12 cellular contexts compared by ENCODE assay signal in genomic region chr1:228007054-228007800, GRCh38. TPM values are rescaled to one million over a fixed set of nuclear protein-coding genes. Genes with fewer than 3 reads are reported as not detected.
DNase-seq lines count a peak whose midpoint lies in the region; ATAC-seq, FAIRE-seq and TF ChIP-seq lines count a peak whose summit lies in the region.
"Had no signal": no experiment of that assay in that cellular context is flagged by ENCODE, and none has a peak within 500 bp of the region (broad histone marks: within the 10 kb centered on the region; RNA-seq: fewer than 3 reads in every experiment).

No MANE protein-coding gene starts in this region.

- no peaks in the 10 kb centered on the region for H3K79me1 ChIP-seq in neuronal stem cell (ENCODE audit: low read depth, low read length)

- H3K36me3 ChIP-seq in ES-I3 (ENCODE audit: insufficient read depth, low read length), result no peaks in the 10 kb centered on the region
- no peaks in the 10 kb centered on the region for H3K36me3 ChIP-seq in MG63
- no peaks in the 10 kb centered on the region for H3K36me3 ChIP-seq in endothelial cell of umbilical vein (ENCODE audit: control insufficient read depth in 2 of 2, extremely low read depth in 1 of 2, insufficient read depth in 2 of 2, low read length in 2 of 2)
- H3K36me3 ChIP-seq in neuronal stem cell (replicated peaks in 1 of 2; ENCODE audit: control insufficient read depth in 2 of 2, insufficient read depth in 2 of 2, low read length in 2 of 2), result no peaks in the 10 kb centered on the region
- no peaks in the 10 kb centered on the region for H3K36me3 ChIP-seq in SJCRH30
- H3K36me3 ChIP-seq: Peyer's patch had no signal

- no peak overlapping the region for H2BK120ac ChIP-seq in neuronal stem cell (ENCODE audit: low read depth, low read length)

- intact Hi-C loops in endothelial cell of umbilical vein (cut with micrococcal nuclease), result no loop called here

- no peak for FAIRE-seq in endothelial cell of umbilical vein (lab: Jason Lieb, UNC)

- no peak for ATAC-seq in GM19324 (IDR thresholded peaks at IDR 0.05; ENCODE audit: low FRiP score, unreplicated experiment)
- no peak for ATAC-seq in HG02571 (IDR thresholded peaks at IDR 0.05; ENCODE audit: unreplicated experiment)
- ATAC-seq in GM21360 (IDR thresholded peaks at IDR 0.05; ENCODE audit: unreplicated experiment), result no peak

- no peak overlapping the region for H3K27ac ChIP-seq in endothelial cell of umbilical vein (ENCODE audit: insufficient read depth, low read depth, low read length)
- H3K27ac ChIP-seq in neuronal stem cell (replicated peaks; ENCODE audit: low read length), result no peak overlapping the region
- no peak overlapping the region for H3K27ac ChIP-seq in SJCRH30
- H3K27ac ChIP-seq: Peyer's patch had no signal

- POLR2A ChIA-PET in endothelial cell of umbilical vein (lab: Charles Lee), result no interaction called here

- H2AK5ac ChIP-seq in neuronal stem cell (ENCODE audit: low read depth, low read length), result peak overlapping the region; percentile 86

- H3K9me3 ChIP-seq in ES-I3 (ENCODE audit: control insufficient read depth, insufficient read depth, low read length), result no peaks in the 10 kb centered on the region
- H3K9me3 ChIP-seq in MG63, result no peaks in the 10 kb centered on the region
- no peaks in the 10 kb centered on the region for H3K9me3 ChIP-seq in endothelial cell of umbilical vein (replicated peaks; ENCODE audit: control insufficient read depth, insufficient read depth, low read length)
- H3K9me3 ChIP-seq in neuronal stem cell (replicated peaks in 1 of 2; ENCODE audit: control insufficient read depth in 2 of 2, insufficient read depth in 1 of 2, low read depth in 1 of 2, low read length in 2 of 2), result no peaks in the 10 kb centered on the region
- no peaks in the 10 kb centered on the region for H3K9me3 ChIP-seq in SJCRH30 (replicated peaks)
- H3K9me3 ChIP-seq: Peyer's patch had no signal

- no CpG with 5 or more reads among the region's 77 CpGs for WGBS in neuronal stem cell (ENCODE audit: extremely low coverage in 2 of 2, insufficient read length in 2 of 2, insufficient replicate concordance in 1 of 2), 2 donors

- H3K79me2 ChIP-seq in endothelial cell of umbilical vein (ENCODE audit: control insufficient read depth, insufficient read depth, low read length), result no peaks in the 10 kb centered on the region

- no peak overlapping the region for H4K8ac ChIP-seq in neuronal stem cell (ENCODE audit: low read depth, low read length)

- TF ChIP-seq CTCF in endothelial cell of umbilical vein (IDR thresholded peaks at IDR 0.05; ENCODE audit: extremely low read depth in 1 of 2, insufficient read depth in 1 of 2, low read depth in 1 of 2, low read length in 2 of 2), result no peak

- H3K4me1 ChIP-seq in ES-I3 (ENCODE audit: insufficient read depth, low read length), result peaks cover 5% of the 10 kb centered on the region; the same call in 1 of the 2 replicates
- H3K4me1 ChIP-seq in endothelial cell of umbilical vein (ENCODE audit: control insufficient read depth, extremely low read depth, insufficient read depth, low read length), result no peaks in the 10 kb centered on the region
- H3K4me1 ChIP-seq in neuronal stem cell (ENCODE audit: control insufficient read depth in 2 of 2, insufficient read depth in 1 of 2, low read depth in 1 of 2, low read length in 2 of 2), result peaks cover 0 to 9% of the 10 kb centered on the region in 2 donors
- no peaks in the 10 kb centered on the region for H3K4me1 ChIP-seq in SJCRH30

- no peak overlapping the region for H2BK12ac ChIP-seq in neuronal stem cell (ENCODE audit: low read length)

- H3K9ac ChIP-seq in ES-I3 (ENCODE audit: low read depth, low read length) (peak overlapping the region; percentile 29; the same call in 1 of the 2 replicates), endothelial cell of umbilical vein (replicated peaks; ENCODE audit: extremely low read depth, insufficient read depth, low read length) (no peak overlapping the region), neuronal stem cell (ENCODE audit: low read depth, low read length, poor library complexity) (no peak overlapping the region)

- H3K4me2 ChIP-seq in endothelial cell of umbilical vein (ENCODE audit: insufficient read depth, low read length) (no peak overlapping the region), neuronal stem cell (ENCODE audit: insufficient read depth, low read length, poor library complexity, severe bottlenecking) (peak overlapping the region; percentile 60)

- H3K18ac ChIP-seq in neuronal stem cell (ENCODE audit: low read length), result peak overlapping the region; percentile 85

- H3K14ac ChIP-seq in neuronal stem cell (ENCODE audit: low read length), result no peak overlapping the region

- H3K4ac ChIP-seq in neuronal stem cell (ENCODE audit: low read length), result no peak overlapping the region

- no peaks in the 10 kb centered on the region for H4K20me1 ChIP-seq in endothelial cell of umbilical vein (replicated peaks; ENCODE audit: control insufficient read depth, extremely low read depth, insufficient read depth, low read length)

- peak overlapping the region; percentile 82 for H3K23ac ChIP-seq in neuronal stem cell (ENCODE audit: low read depth, low read length, poor library complexity)

- H2BK5ac ChIP-seq in neuronal stem cell (ENCODE audit: low read length), result no peak overlapping the region

- no peak for TF ChIP-seq POLR2A in endothelial cell of umbilical vein (IDR thresholded peaks at IDR 0.05; ENCODE audit: low read depth, low read length)

- H3K27me3 ChIP-seq in MG63, result peaks cover 42% of the 10 kb centered on the region
- peaks cover 55 to 58% of the 10 kb centered on the region in 2 experiments for H3K27me3 ChIP-seq in endothelial cell of umbilical vein (ENCODE audit: control insufficient read depth in 2 of 2, insufficient read depth in 2 of 2, low read length in 2 of 2)
- H3K27me3 ChIP-seq in neuronal stem cell (ENCODE audit: control insufficient read depth in 3 of 3, insufficient read depth in 3 of 3, low read depth in 1 of 3, low read length in 3 of 3), result peaks cover 52 to 97% (median 86%) of the 10 kb centered on the region in 3 experiments
- 0 out of 2 replicates have a peak, but pooled peaks cover 4% of the 10 kb centered on the region for H3K27me3 ChIP-seq in SJCRH30

- no peak overlapping the region for H2AFZ ChIP-seq in endothelial cell of umbilical vein (ENCODE audit: low read depth, low read length)
- H2AFZ ChIP-seq in neuronal stem cell (ENCODE audit: low read length), result peak overlapping the region; percentile 68

- H2BK15ac ChIP-seq in neuronal stem cell (ENCODE audit: low read length), result no peak overlapping the region

- dilution Hi-C loops in endothelial cell of umbilical vein (cut with MboI; ENCODE audit: extremely low pct_ligation_motif_present, low sequenced_read_pairs), result no loop called here

- no peaks in the 10 kb centered on the region for H3K9me1 ChIP-seq in endothelial cell of umbilical vein (replicated peaks; ENCODE audit: control insufficient read depth, extremely low read depth, insufficient read depth, low read length)

- CTCF ChIA-PET in endothelial cell of umbilical vein (lab: Charles Lee), result interaction anchor here (1.1 kb wide), 1 partner anchor 18 kb away, joined by 5 read pairs; no protein-coding TSS in a partner anchor

- H3K4me3 ChIP-seq in MG63, result peak overlapping the region; percentile 22; the same call in 1 of the 2 replicates
- H3K4me3 ChIP-seq in endothelial cell of umbilical vein (replicated peaks in 1 of 3; ENCODE audit: insufficient read depth in 1 of 3, low read depth in 1 of 3, low read length in 3 of 3), result no peak overlapping the region
- H3K4me3 ChIP-seq in neuronal stem cell (ENCODE audit: low read length in 2 of 2), result peak overlapping the region in 1 of 2 donors; percentile 57
- H3K4me3 ChIP-seq in SJCRH30, result no peak overlapping the region

- no peak overlapping the region for H4K91ac ChIP-seq in neuronal stem cell (ENCODE audit: low read depth, low read length, poor library complexity)

- DNase-seq in MG63, result peak; percentile 38
- DNase-seq in endothelial cell of umbilical vein (ENCODE audit: low read depth, low spot score), result no peak
- no peak for DNase-seq in neuronal stem cell (ENCODE audit: low spot score)
- no peak for DNase-seq in SJCRH30

- no TSS peak for BruUV-seq in endothelial cell of umbilical vein (replicated peaks; lab: Mats Ljungman, UMichigan)

TF ChIP-seq in endothelial cell of umbilical vein, 7 proteins besides CTCF, POLR2A, EP300 and RAD21 (continues in another document):
- no peak for TF ChIP-seq POLR2AphosphoS5 (IDR thresholded peaks at IDR 0.05; ENCODE audit: insufficient read depth, low read depth, low read length)
- TF ChIP-seq, protein P1, sequence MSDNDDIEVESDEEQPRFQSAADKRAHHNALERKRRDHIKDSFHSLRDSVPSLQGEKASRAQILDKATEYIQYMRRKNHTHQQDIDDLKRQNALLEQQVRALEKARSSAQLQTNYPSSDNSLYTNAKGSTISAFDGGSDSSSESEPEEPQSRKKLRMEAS (IDR thresholded peaks at IDR 0.05; ENCODE audit: insufficient read depth, insufficient read length), result no peak

RNA-seq across cellular contexts. Expression of gene WNT3A, which starts 0.4 kb away (rescaled TPM):
- 0.52 TPM in 1 of 2 replicates, not detected in the other for total RNA-seq in MG63 (2014; rRNA removed; shearing (Covaris generic); ENCODE audit: low replicate concordance)
- not detected in 2 replicates for total RNA-seq in endothelial cell of umbilical vein
- not detected in 2 replicates for polyA plus RNA-seq in endothelial cell of umbilical vein
- polyA plus RNA-seq in endothelial cell of umbilical vein (2011; cell fraction: cytosol; rRNA removed), result not detected in 2 replicates
- polyA plus RNA-seq in endothelial cell of umbilical vein (2011; cell fraction: nucleus; rRNA removed), result not detected in 2 replicates
- not detected in 2 replicates for polyA plus RNA-seq in endothelial cell of umbilical vein (2012)
- not detected in 2 replicates for polyA minus RNA-seq in endothelial cell of umbilical vein
- polyA minus RNA-seq in endothelial cell of umbilical vein (2011; cell fraction: cytosol; rRNA and poly(A)+ RNA removed), result not detected
- polyA minus RNA-seq in endothelial cell of umbilical vein (2011; cell fraction: nucleus; rRNA and poly(A)+ RNA removed), result not detected in 2 replicates
- 0.01 TPM for polyA plus RNA-seq in neuronal stem cell (2013, experiment 1 of 2)
- 0.01 TPM for polyA plus RNA-seq in neuronal stem cell (2013, experiment 2 of 2)
- total RNA-seq in SJCRH30 (2014; rRNA removed; shearing (Covaris generic)), result not detected in 2 replicates
- total RNA-seq: activated CD8-positive, alpha-beta memory T cell treated with anti-CD3 and anti-CD28 coated beads for 36 hours; Daoy; neural crest cell; Peyer's patch had no signal

RNA-seq across cellular contexts. Expression of gene WNT9A, which starts 59.5 kb away (rescaled TPM):
- total RNA-seq in MG63 (2014; rRNA removed; shearing (Covaris generic); ENCODE audit: low replicate concordance), result 10.8 and 11.3 TPM in 2 replicates
- total RNA-seq in endothelial cell of umbilical vein, result 4.1 and 5.4 TPM in 2 replicates
- 5.9 and 6.2 TPM in 2 replicates for polyA plus RNA-seq in endothelial cell of umbilical vein
- polyA plus RNA-seq in endothelial cell of umbilical vein (2011; cell fraction: cytosol; rRNA removed), result 3.3 and 4.1 TPM in 2 replicates
- 8.9 and 9.2 TPM in 2 replicates for polyA plus RNA-seq in endothelial cell of umbilical vein (2011; cell fraction: nucleus; rRNA removed)
- 1.6 and 1.8 TPM in 2 replicates for polyA plus RNA-seq in endothelial cell of umbilical vein (2012)
- 7.6 and 9.6 TPM in 2 replicates for polyA minus RNA-seq in endothelial cell of umbilical vein
- polyA minus RNA-seq in endothelial cell of umbilical vein (2011; cell fraction: cytosol; rRNA and poly(A)+ RNA removed), result 0.92 TPM
- polyA minus RNA-seq in endothelial cell of umbilical vein (2011; cell fraction: nucleus; rRNA and poly(A)+ RNA removed), result 4.3 and 4.8 TPM in 2 replicates
- polyA plus RNA-seq in neuronal stem cell (2013, experiment 1 of 2), result 0.61 TPM
- polyA plus RNA-seq in neuronal stem cell (2013, experiment 2 of 2), result 0.69 TPM
- 0.79 and 1.1 TPM in 2 replicates for total RNA-seq in SJCRH30 (2014; rRNA removed; shearing (Covaris generic))
- total RNA-seq: activated CD8-positive, alpha-beta memory T cell treated with anti-CD3 and anti-CD28 coated beads for 36 hours had no signal
